ENCODE assay signal across 32 cellular contexts in genomic region chr10:35659456-35659855, GRCh38. TPM values are rescaled to one million over a fixed set of nuclear protein-coding genes. Genes with fewer than 3 reads are reported as not detected.
DNase-seq lines count a peak whose midpoint lies in the region; ATAC-seq, FAIRE-seq and TF ChIP-seq lines count a peak whose summit lies in the region.
"Had no signal": no experiment of that assay in that cellular context is flagged by ENCODE, and none has a peak within 500 bp of the region (broad histone marks: within the 10 kb centered on the region; RNA-seq: fewer than 3 reads in every experiment).

No MANE protein-coding gene starts in this region.

- no peak overlapping the region for H2BK15ac ChIP-seq in H1 (ENCODE audit: low read length)

- H3F3A ChIP-seq in PC-3 (ENCODE audit: low read length, unreplicated experiment), result no peaks in the 10 kb centered on the region

- 0 out of 2 replicates have a peak, but pooled peaks cover 2% of the 10 kb centered on the region for H3K9me2 ChIP-seq in PC-3 (replicated peaks; ENCODE audit: low read length)

- no peak overlapping the region for H4K91ac ChIP-seq in H1 (replicated peaks; ENCODE audit: insufficient read length, low read length)

- H3K9me3 ChIP-seq in PC-3 (ENCODE audit: low read length) (no peaks in the 10 kb centered on the region), H1 (ENCODE audit: insufficient read depth in 2 of 2, low read depth in 1 of 2, low read length in 1 of 2) (no peaks in the 10 kb centered on the region), esophagus muscularis mucosa (no peaks in the 10 kb centered on the region), right cardiac atrium (ENCODE audit: control insufficient read depth, low read length) (no peaks in the 10 kb centered on the region)
- H3K9me3 ChIP-seq: BE2C had no signal

- H2BK120ac ChIP-seq in H1 (replicated peaks; ENCODE audit: low read depth, low read length), result no peak overlapping the region

- no peaks in the 10 kb centered on the region for H3K23me2 ChIP-seq in H1 (ENCODE audit: low read depth, low read length)

- TF ChIP-seq CTCF in PC-3 (conservative IDR thresholded peaks at IDR 0.05; ENCODE audit: low read depth, low read length) (0 out of 2 replicates have a peak, but pooled peaks have one; percentile 8), H1 (IDR thresholded peaks at IDR 0.05; ENCODE audit: control extremely low read depth in 1 of 3, insufficient read depth in 1 of 3, low read depth in 1 of 3, low read length in 3 of 3) (no peak), esophagus muscularis mucosa (IDR thresholded peaks at IDR 0.05) (no peak)

- no peaks in the 10 kb centered on the region for H3K79me1 ChIP-seq in H1 (ENCODE audit: low read depth, low read length)

- FAIRE-seq in H1 (lab: Jason Lieb, UNC), result no peak
- FAIRE-seq: A204.1, GM12878, GM12892, GM18507 had no signal

- H3K56ac ChIP-seq in H1 (replicated peaks; ENCODE audit: insufficient read length, low read depth, low read length), result no peak overlapping the region

- intact Hi-C loops in PC-3 (cut with micrococcal nuclease), result no loop called here
- intact Hi-C loops in esophagus muscularis mucosa (cut with DNase I), result no loop called here
- intact Hi-C loops in right cardiac atrium (cut with DNase I), result no loop called here

- H3K79me2 ChIP-seq in PC-3 (ENCODE audit: low read length) (no peaks in the 10 kb centered on the region), H1 (ENCODE audit: control insufficient read depth in 1 of 2, insufficient read depth in 2 of 2, low read length in 2 of 2) (no peaks in the 10 kb centered on the region)

- no peak overlapping the region for H3K18ac ChIP-seq in H1 (ENCODE audit: extremely low read depth, low read length)

- CTCF ChIA-PET in PC-3 (lab: Charles Lee) (no interaction called here), H1 (lab: Charles Lee; ENCODE audit: partially characterized antibody) (interaction anchor here (1.3 kb wide), 1 partner anchor 26 kb away, joined by 4 read pairs; no protein-coding TSS in a partner anchor)

- no peak for TF ChIP-seq POLR2A in H1 (IDR thresholded peaks at IDR 0.05; ENCODE audit: control extremely low read depth in 1 of 2, low read depth in 2 of 2, low read length in 2 of 2)
- no peak for TF ChIP-seq POLR2A in esophagus muscularis mucosa (IDR thresholded peaks at IDR 0.05; ENCODE audit: low read depth)

- H2BK20ac ChIP-seq in H1 (ENCODE audit: low read length), result no peak overlapping the region

- H4K20me1 ChIP-seq in PC-3 (ENCODE audit: low read length) (no peaks in the 10 kb centered on the region), H1 (replicated peaks in 1 of 2; ENCODE audit: control insufficient read depth in 1 of 2, insufficient read depth in 2 of 2, low read length in 2 of 2) (peaks cover 0 to 1% of the 10 kb centered on the region in 2 experiments)
- H4K20me1 ChIP-seq: BLaER1 had no signal

- TF ChIP-seq RAD21 in H1 (IDR thresholded peaks at IDR 0.05 in 1 of 2, conservative IDR thresholded peaks at IDR 0.05 in 1 of 2; ENCODE audit: low read depth in 2 of 2, low read length in 2 of 2), result peak; percentile 14 to 33; a peak in 1 of 4 replicates

- no peak overlapping the region for H3K23ac ChIP-seq in H1 (ENCODE audit: insufficient read length)

- TF ChIP-seq EP300 in H1 (IDR thresholded peaks at IDR 0.05; ENCODE audit: borderline replicate concordance in 1 of 2, low read depth in 2 of 2, low read length in 2 of 2) (no peak), esophagus muscularis mucosa (IDR thresholded peaks at IDR 0.05) (no peak)

- no peak overlapping the region for H3K4me2 ChIP-seq in PC-3 (ENCODE audit: low read length)
- H3K4me2 ChIP-seq in H1 (ENCODE audit: insufficient read depth in 1 of 2, low read depth in 2 of 2, low read length in 2 of 2), result no peak overlapping the region
- H3K4me2 ChIP-seq: BLaER1 had no signal

- H3K27ac ChIP-seq in PC-3 (ENCODE audit: low read length), result no peak overlapping the region
- H3K27ac ChIP-seq in H1 (ENCODE audit: low read depth, low read length), result no peak overlapping the region
- no peak overlapping the region for H3K27ac ChIP-seq in esophagus muscularis mucosa (replicated peaks in 1 of 4)
- no peak overlapping the region for H3K27ac ChIP-seq in right cardiac atrium (ENCODE audit: low read length)
- H3K27ac ChIP-seq: BLaER1 had no signal

- no peaks in the 10 kb centered on the region for H3K36me3 ChIP-seq in PC-3 (ENCODE audit: low read depth, low read length)
- H3K36me3 ChIP-seq in H1 (ENCODE audit: control insufficient read depth in 2 of 4, insufficient read depth in 4 of 4, low read length in 3 of 4), result no peaks in the 10 kb centered on the region
- H3K36me3 ChIP-seq in esophagus muscularis mucosa, result no peaks in the 10 kb centered on the region
- H3K36me3 ChIP-seq: BE2C, BLaER1 had no signal

- no peak overlapping the region for H2BK5ac ChIP-seq in H1 (ENCODE audit: low read depth, low read length)

- no peak overlapping the region for H2AFZ ChIP-seq in PC-3 (ENCODE audit: low read length)
- no peak overlapping the region for H2AFZ ChIP-seq in H1 (ENCODE audit: low read length)

- H4K5ac ChIP-seq in H1 (ENCODE audit: insufficient read length, low read depth, low read length), result no peak overlapping the region

- DNase-seq in PC-3, result no peak
- no peak for DNase-seq in H1 (ENCODE audit: low read depth in 1 of 2, low spot score in 2 of 2)
- DNase-seq in esophagus muscularis mucosa (ENCODE audit: extremely low spot score), result peak; percentile 50
- no peak for DNase-seq in activated gamma-delta T cell (lab: John Stamatoyannopoulos, UW)
- DNase-seq in right cardiac atrium, result no peak
- DNase-seq in cortex of kidney (lab: John Stamatoyannopoulos, UW), result no peak
- no peak for DNase-seq in stimulated activated CD4-positive, alpha-beta T cell treated with anti-CD3 and anti-CD28 coated beads, Interleukin-2, amount 100 ng/mL, for 24 hours
- DNase-seq: 8988T; ACHN; BE2C; C1 segment of cervical spinal cord; CD4-positive, alpha-beta memory T cell; CD4-positive, CD25-positive, alpha-beta regulatory T cell; CD8-positive, alpha-beta memory T cell; COR-L47; DMS 273 treated with DMSO at 0.1 percent for 48 hours; DMS153; DMS53; DMS79; DND-41; EL; GDM1 had no signal

- H4K8ac ChIP-seq in H1 (ENCODE audit: extremely low read depth, insufficient read depth, low read length), result no peak overlapping the region

- no peak overlapping the region for H3K4me3 ChIP-seq in PC-3 (ENCODE audit: low read length)
- no peak overlapping the region for H3K4me3 ChIP-seq in H1 (ENCODE audit: extremely low read depth in 1 of 4, insufficient read depth in 2 of 4, low read depth in 3 of 4, low read length in 4 of 4)
- H3K4me3 ChIP-seq in esophagus muscularis mucosa, result no peak overlapping the region
- no peak overlapping the region for H3K4me3 ChIP-seq in right cardiac atrium (ENCODE audit: low read length)
- H3K4me3 ChIP-seq: BLaER1, GM12878 had no signal

- no peak overlapping the region for H3K9ac ChIP-seq in PC-3 (ENCODE audit: low read length)
- no peak overlapping the region for H3K9ac ChIP-seq in H1 (replicated peaks in 1 of 4; ENCODE audit: extremely low read depth in 1 of 4, low read depth in 3 of 4, low read length in 3 of 4)
- H3K9ac ChIP-seq: BLaER1 had no signal

- H3K4ac ChIP-seq in H1 (replicated peaks; ENCODE audit: insufficient read length, low read depth, low read length), result no peak overlapping the region

- POLR2A ChIA-PET in PC-3 (lab: Charles Lee; ENCODE audit: unreplicated experiment) (no interaction called here), H1 (lab: Charles Lee; ENCODE audit: partially characterized antibody) (no interaction called here)

- H3K4me1 ChIP-seq in PC-3 (ENCODE audit: insufficient read depth, low read length), result peaks cover 11% of the 10 kb centered on the region
- peaks cover 2 to 7% (median 5%) of the 10 kb centered on the region in 4 experiments; a peak in 2 of 7 replicates for H3K4me1 ChIP-seq in H1 (replicated peaks in 1 of 4; ENCODE audit: control insufficient read depth in 3 of 4, insufficient read depth in 4 of 4, low read length in 3 of 4)
- H3K4me1 ChIP-seq in esophagus muscularis mucosa, result no peaks in the 10 kb centered on the region
- H3K4me1 ChIP-seq in right cardiac atrium (ENCODE audit: control insufficient read depth, insufficient read depth, low read length), result no peaks in the 10 kb centered on the region
- H3K4me1 ChIP-seq: BE2C, BLaER1 had no signal

- ATAC-seq in PC-3 (no peak), right cardiac atrium (no peak)
- ATAC-seq: GM12878 had no signal

- H3K27me3 ChIP-seq in PC-3 (ENCODE audit: low read length) (no peaks in the 10 kb centered on the region), H1 (replicated peaks in 1 of 4; ENCODE audit: control insufficient read depth in 3 of 4, extremely low read depth in 1 of 4, insufficient read depth in 3 of 4, low read length in 3 of 4) (no peaks in the 10 kb centered on the region), esophagus muscularis mucosa (no peaks in the 10 kb centered on the region), right cardiac atrium (ENCODE audit: control insufficient read depth, insufficient read depth) (no peaks in the 10 kb centered on the region)
- H3K27me3 ChIP-seq: BE2C, BLaER1 had no signal

- 81% methylated on average over 1 of the region's 1 CpG; no CpG with 5 or more reads in 1 of the 2 experiments for WGBS in H1 (ENCODE audit: extremely low coverage in 1 of 2, insufficient coverage in 1 of 2, insufficient read length in 1 of 2, insufficient replicate concordance in 2 of 2, low coverage in 1 of 2, low lambda C conversion rate in 2 of 2, missing lambda C conversion rate in 1 of 2), 2 experiments
- 88% methylated on average over 1 of the region's 1 CpG for WGBS in esophagus muscularis mucosa
- WGBS in right cardiac atrium, result 91% methylated on average over 1 of the region's 1 CpG

- no peak overlapping the region for H3K14ac ChIP-seq in H1 (ENCODE audit: insufficient read length)

- H2BK12ac ChIP-seq in H1 (ENCODE audit: low read depth, low read length), result no peak overlapping the region

- H2AK5ac ChIP-seq in H1 (ENCODE audit: low read depth, low read length), result no peak overlapping the region

- BruUV-seq in PC-3 (replicated peaks; lab: Mats Ljungman, UMichigan), result no TSS peak

RNA-seq across cellular contexts. Expression of gene FZD8, which starts 17.4 kb away (rescaled TPM):
- total RNA-seq in PC-3 (2014; rRNA removed) (275 and 375 TPM in 2 replicates), esophagus muscularis mucosa (10 to 100 TPM in 2 of 4 donors, 1 to 10 TPM in 2; 5.4 to 13.8 (median 11.2) TPM), right cardiac atrium (10 to 100 TPM; 13.2 to 21.6 (median 17.4) TPM)
- total RNA-seq in H1 (2021; fragmentation: NEBNext Ultra II Directional; extraction: Animal tissue kit (Norgen Biotek cat#: 25700)), result 7.1 and 8.6 TPM in 2 replicates
- polyA plus RNA-seq in H1 (2011; rRNA removed) (4.8 and 6.9 TPM in 2 replicates), right cardiac atrium (5.7 TPM)
- polyA plus RNA-seq in H1 (2011; cell fraction: cytosol; rRNA removed), result 4.2 TPM
- polyA plus RNA-seq in H1 (2011; cell fraction: nucleus; rRNA removed), result 7.7 TPM
- 6.2 to 7.5 TPM (median 7.1 TPM) in 4 replicates for polyA plus RNA-seq in H1 (2012, experiment 1 of 2)
- polyA plus RNA-seq in H1 (2012, experiment 2 of 2), result 5.9 TPM
- polyA plus RNA-seq in H1 (2013, experiment 1 of 2), result 5.1 TPM
- polyA plus RNA-seq in H1 (2013, experiment 2 of 2), result 4.7 TPM
- polyA minus RNA-seq in H1 (2011; rRNA and poly(A)+ RNA removed), result 3.8 and 4.1 TPM in 2 replicates
- 12.2 TPM for polyA minus RNA-seq in H1 (2011; cell fraction: cytosol; rRNA and poly(A)+ RNA removed)
- 16.8 TPM for polyA minus RNA-seq in H1 (2011; cell fraction: nucleus; rRNA and poly(A)+ RNA removed)
- polyA plus RNA-seq: CD4-positive, alpha-beta memory T cell; CD4-positive, CD25-positive, alpha-beta regulatory T cell; CD8-positive, alpha-beta memory T cell had no signal

RNA-seq across cellular contexts. Expression of gene GJD4, which starts 54.3 kb away (rescaled TPM):
- total RNA-seq in PC-3 (2014; rRNA removed) (0.33 and 0.58 TPM in 2 replicates), esophagus muscularis mucosa (not detected), right cardiac atrium (not detected)
- not detected in 2 replicates for total RNA-seq in H1 (2021; fragmentation: NEBNext Ultra II Directional; extraction: Animal tissue kit (Norgen Biotek cat#: 25700))
- polyA plus RNA-seq in H1 (2011; rRNA removed) (not detected in 2 replicates), right cardiac atrium (not detected)
- not detected for polyA plus RNA-seq in H1 (2011; cell fraction: cytosol; rRNA removed)
- 0.09 TPM for polyA plus RNA-seq in H1 (2011; cell fraction: nucleus; rRNA removed)
- not detected in 4 replicates for polyA plus RNA-seq in H1 (2012, experiment 1 of 2)
- not detected for polyA plus RNA-seq in H1 (2012, experiment 2 of 2)
- polyA plus RNA-seq in H1 (2013, experiment 1 of 2), result not detected
- polyA plus RNA-seq in H1 (2013, experiment 2 of 2), result not detected
- not detected in 2 replicates for polyA minus RNA-seq in H1 (2011; rRNA and poly(A)+ RNA removed)
- not detected for polyA minus RNA-seq in H1 (2011; cell fraction: cytosol; rRNA and poly(A)+ RNA removed)
- polyA minus RNA-seq in H1 (2011; cell fraction: nucleus; rRNA and poly(A)+ RNA removed), result not detected
- total RNA-seq: A673; CD4-positive, CD25-positive, alpha-beta regulatory T cell; CD8-positive, alpha-beta memory T cell; Daoy; G401; GM12878 had no signal
- polyA plus RNA-seq: AG04450; CD14-positive monocyte; CD4-positive, alpha-beta memory T cell; CD4-positive, CD25-positive, alpha-beta regulatory T cell; CD8-positive, alpha-beta memory T cell; GM12878 had no signal

Comparison
In these comparisons a context has a peak if more than half of its experiments do, and no peak if none do; other contexts are left out.
1. RNA of gene FZD8, which starts 17.4 kb away (total RNA-seq): 275 to 375 TPM in PC-3; 13.2 to 21.6 TPM in right cardiac atrium, 5.4 to 13.8 TPM in esophagus muscularis mucosa and 7.1 to 8.6 TPM in H1; every median in the first group is over 10 times any median in the second.